ENCODE assay signal across 18 cellular contexts in the genomic region with DNA sequence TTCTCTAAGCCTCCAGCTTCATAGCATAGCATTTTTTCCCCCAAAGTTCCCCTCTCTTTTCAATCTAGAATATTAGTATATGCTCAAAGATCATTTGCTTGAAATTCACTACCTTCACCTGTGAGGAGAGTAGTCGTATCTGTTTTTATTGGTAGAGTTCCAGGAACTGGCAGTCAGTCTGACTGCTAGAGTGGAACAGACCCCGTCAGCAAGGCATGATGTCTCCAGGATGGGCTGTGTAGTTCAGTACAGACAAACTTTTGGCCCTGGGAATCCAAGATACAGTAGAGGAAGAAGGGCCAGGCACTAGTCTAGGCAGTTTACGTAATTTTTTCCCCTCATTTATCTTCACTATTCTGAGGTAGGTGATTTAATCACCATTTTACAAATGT. TPM values are rescaled to one million over a fixed set of nuclear protein-coding genes. Genes with fewer than 3 reads are reported as not detected.
A peak's percentile ranks its signal among the peaks of the same experiment; 100 is the strongest.
DNase-seq lines count a peak whose midpoint lies in the region; ATAC-seq and TF ChIP-seq lines count a peak whose summit lies in the region.
"Had no signal": no experiment of that assay in that cellular context is flagged by ENCODE, and none has a peak within 500 bp of the region (broad histone marks: within the 10 kb centered on the region; RNA-seq: fewer than 3 reads in every experiment).

No MANE protein-coding gene starts in this region.

- peaks cover 0 to 9% (median 7%) of the 10 kb centered on the region in 3 donors for H3K36me3 Mint-ChIP-seq in CD8-positive, alpha-beta memory T cell
- peaks cover 17% of the 10 kb centered on the region for H3K36me3 Mint-ChIP-seq in effector memory CD8-positive, alpha-beta T cell (ENCODE audit: insufficient read depth)
- H3K36me3 Mint-ChIP-seq: activated CD4-positive, alpha-beta memory T cell treated with anti-CD3 and anti-CD28 coated beads for 36 hours had no signal

- peaks cover 67 to 90% (median 88%) of the 10 kb centered on the region in 3 donors for H3K4me1 Mint-ChIP-seq in CD8-positive, alpha-beta memory T cell
- H3K4me1 Mint-ChIP-seq in effector memory CD8-positive, alpha-beta T cell (ENCODE audit: low read depth in 2 of 2), result peaks cover 69 to 78% of the 10 kb centered on the region in 2 donors

- TF ChIP-seq CTCF in OCI-LY3 (IDR thresholded peaks at IDR 0.05; ENCODE audit: low read depth, low read length) (no peak), osteoblast (IDR thresholded peaks at IDR 0.05; ENCODE audit: extremely low read depth, low read depth, low read length) (no peak), suprapubic skin (IDR thresholded peaks at IDR 0.05) (no peak)

- H3K36me3 ChIP-seq in CD8-positive, alpha-beta memory T cell (ENCODE audit: insufficient read depth, low read length), result peaks cover 4% of the 10 kb centered on the region
- H3K36me3 ChIP-seq in OCI-LY3 (replicated peaks; ENCODE audit: low read depth, low read length), result no peaks in the 10 kb centered on the region
- no peaks in the 10 kb centered on the region for H3K36me3 ChIP-seq in osteoblast (ENCODE audit: insufficient read depth, low read length)
- H3K36me3 ChIP-seq in suprapubic skin, result no peaks in the 10 kb centered on the region
- H3K36me3 ChIP-seq: BE2C, left ventricle myocardium inferior had no signal

- WGBS in suprapubic skin, result 76% methylated on average over 3 of the region's 3 CpGs

- no peak for DNase-seq in CD8-positive, alpha-beta memory T cell
- DNase-seq in effector memory CD8-positive, alpha-beta T cell, result no peak
- DNase-seq in osteoblast (ENCODE audit: insufficient read length, low spot score, missing footprints) (peak; percentile 60), suprapubic skin (ENCODE audit: low spot score in 2 of 2) (no peak), DMS53 treated with DMSO at 0.1 percent for 48 hours (lab: John Stamatoyannopoulos, UW; ENCODE audit: unreplicated experiment) (no peak)
- DNase-seq: activated CD4-positive, alpha-beta memory T cell treated with anti-CD3 and anti-CD28 coated beads for 36 hours; activated gamma-delta T cell treated with Interleukin-2 at 50 U/mL for 16 hours; BE2C; body of pancreas; DMS79; left ventricle myocardium inferior; NCI-H1436; retina; stimulated activated CD4-positive, alpha-beta T cell treated with anti-CD3 and anti-CD28 coated beads, Interleukin-1b, Interleukin-23, amount 100 ng/mL, for 48 hours; testis had no signal

- no peak overlapping the region for H3K4me3 ChIP-seq in CD8-positive, alpha-beta memory T cell (ENCODE audit: low read length)
- H3K4me3 ChIP-seq in OCI-LY3 (ENCODE audit: low read length) (peak overlapping the region; percentile 23; the same call in 1 of the 2 replicates), osteoblast (ENCODE audit: insufficient read depth, low read length) (no peak overlapping the region), suprapubic skin (no peak overlapping the region)
- H3K4me3 ChIP-seq: body of pancreas, left ventricle myocardium inferior, testis had no signal

- no peaks in the 10 kb centered on the region for H3K27me3 ChIP-seq in CD8-positive, alpha-beta memory T cell (ENCODE audit: insufficient read depth, low read length, poor library complexity, severe bottlenecking)
- H3K27me3 ChIP-seq in OCI-LY3 (ENCODE audit: low read depth, low read length) (no peaks in the 10 kb centered on the region), osteoblast (ENCODE audit: insufficient read depth, low read length) (no peaks in the 10 kb centered on the region), suprapubic skin (no peaks in the 10 kb centered on the region)
- H3K27me3 ChIP-seq: BE2C, body of pancreas, testis had no signal

- H3K27ac ChIP-seq in CD8-positive, alpha-beta memory T cell (ENCODE audit: low read depth, low read length), result no peak overlapping the region
- H3K27ac ChIP-seq in OCI-LY3 (ENCODE audit: low read length) (peak overlapping the region; percentile 75), osteoblast (ENCODE audit: low read depth, low read length) (no peak overlapping the region), suprapubic skin (no peak overlapping the region)
- H3K27ac ChIP-seq: body of pancreas, left ventricle myocardium inferior, testis had no signal

- CTCF ChIA-PET in CD8-positive, alpha-beta memory T cell (lab: Charles Lee), result interaction anchor here (1.6 kb wide), 1 partner anchor 12 kb away, joined by 6 read pairs; no protein-coding TSS in a partner anchor

- H3K79me2 ChIP-seq in OCI-LY3 (ENCODE audit: low read length) (peaks cover 85% of the 10 kb centered on the region), osteoblast (ENCODE audit: insufficient read depth, low read length) (peaks cover 87% of the 10 kb centered on the region)

- H3K9me3 ChIP-seq in CD8-positive, alpha-beta memory T cell (ENCODE audit: low read length), result no peaks in the 10 kb centered on the region
- H3K9me3 ChIP-seq in OCI-LY3 (ENCODE audit: insufficient read depth, low read length), result no peaks in the 10 kb centered on the region
- H3K9me3 ChIP-seq in osteoblast (ENCODE audit: low read depth, low read length), result no peaks in the 10 kb centered on the region
- H3K9me3 ChIP-seq in suprapubic skin, result no peaks in the 10 kb centered on the region
- H3K9me3 ChIP-seq: BE2C, body of pancreas, testis had no signal

- H3K9me3 Mint-ChIP-seq in CD8-positive, alpha-beta memory T cell, result no peaks in the 10 kb centered on the region
- no peaks in the 10 kb centered on the region for H3K9me3 Mint-ChIP-seq in effector memory CD8-positive, alpha-beta T cell
- H3K9me3 Mint-ChIP-seq: activated CD4-positive, alpha-beta memory T cell treated with anti-CD3 and anti-CD28 coated beads for 36 hours had no signal

- ATAC-seq in effector memory CD8-positive, alpha-beta T cell (replicated peaks), result no peak
- ATAC-seq in GM21717 (IDR thresholded peaks at IDR 0.05; ENCODE audit: unreplicated experiment), result no peak
- no peak for ATAC-seq in GM19463 (IDR thresholded peaks at IDR 0.05; ENCODE audit: unreplicated experiment)
- ATAC-seq: body of pancreas had no signal

- H3K4me2 ChIP-seq in OCI-LY3 (ENCODE audit: low read length), result peak overlapping the region; percentile 69
- H3K4me2 ChIP-seq in osteoblast (ENCODE audit: insufficient read depth, low read length), result no peak overlapping the region

- H3K27me3 Mint-ChIP-seq in CD8-positive, alpha-beta memory T cell, result no peaks in the 10 kb centered on the region
- no peaks in the 10 kb centered on the region for H3K27me3 Mint-ChIP-seq in effector memory CD8-positive, alpha-beta T cell
- H3K27me3 Mint-ChIP-seq: activated CD4-positive, alpha-beta memory T cell treated with anti-CD3 and anti-CD28 coated beads for 36 hours had no signal

- TF ChIP-seq EP300 in suprapubic skin (IDR thresholded peaks at IDR 0.05), result no peak

- H3K9ac ChIP-seq in OCI-LY3 (ENCODE audit: low read length), result peak overlapping the region; percentile 23; the same call in 1 of the 2 replicates

- peak overlapping the region in 7 of 8 donors; percentile 6 to 86 (median 61) for H3K27ac Mint-ChIP-seq in CD8-positive, alpha-beta memory T cell
- H3K27ac Mint-ChIP-seq in effector memory CD8-positive, alpha-beta T cell, result peak overlapping the region; percentile 32 to 81

- POLR2A ChIA-PET in CD8-positive, alpha-beta memory T cell (lab: Charles Lee), result no interaction called here

- H4K20me1 ChIP-seq in OCI-LY3 (ENCODE audit: insufficient read depth, low read length), result peaks cover 83% of the 10 kb centered on the region
- peaks cover 81% of the 10 kb centered on the region for H4K20me1 ChIP-seq in osteoblast (ENCODE audit: insufficient read depth, low read length)

- peak overlapping the region in 1 of 7 donors; percentile 29 for H3K4me3 Mint-ChIP-seq in CD8-positive, alpha-beta memory T cell
- H3K4me3 Mint-ChIP-seq in effector memory CD8-positive, alpha-beta T cell, result peak overlapping the region in 1 of 2 donors; percentile 19
- H3K4me3 Mint-ChIP-seq: activated CD4-positive, alpha-beta memory T cell treated with anti-CD3 and anti-CD28 coated beads for 36 hours had no signal

- no peak for TF ChIP-seq POLR2A in suprapubic skin (IDR thresholded peaks at IDR 0.05)

- H2AFZ ChIP-seq in OCI-LY3 (ENCODE audit: low read depth, low read length), result no peak overlapping the region
- H2AFZ ChIP-seq in osteoblast (ENCODE audit: low read length), result no peak overlapping the region

- H3K4me1 ChIP-seq in CD8-positive, alpha-beta memory T cell (ENCODE audit: insufficient read depth, low read length), result peaks cover 76% of the 10 kb centered on the region
- peaks cover 45% of the 10 kb centered on the region for H3K4me1 ChIP-seq in OCI-LY3 (ENCODE audit: low read length)
- H3K4me1 ChIP-seq in osteoblast (ENCODE audit: insufficient read depth, low read length), result peaks cover 7% of the 10 kb centered on the region
- peaks cover 35% of the 10 kb centered on the region for H3K4me1 ChIP-seq in suprapubic skin

RNA-seq across cellular contexts. Expression of a gene that starts 29.1 kb away (rescaled TPM):
- total RNA-seq in CD8-positive, alpha-beta memory T cell, result 100 to 1,000 TPM; 159 to 160 TPM
- 230 TPM for polyA plus RNA-seq in CD8-positive, alpha-beta memory T cell
- 72.5 and 77.1 TPM in 2 replicates for total RNA-seq in osteoblast
- total RNA-seq in suprapubic skin, result 100 to 1,000 TPM in 1 of 4 donors, 10 to 100 TPM in 3; 78.5 to 110 (median 86.6) TPM
